16 cellular contexts compared by ENCODE assay signal in genomic region chr5:160655717-160656116, GRCh38.
DNase-seq lines count a peak whose midpoint lies in the region; ATAC-seq and TF ChIP-seq lines count a peak whose summit lies in the region.
"Had no signal": no experiment of that assay in that cellular context is flagged by ENCODE, and none has a peak within 500 bp of the region (broad histone marks: within the 10 kb centered on the region; RNA-seq: fewer than 3 reads in every experiment).

No MANE protein-coding gene starts in this region.

- no peaks in the 10 kb centered on the region for H3K9me3 ChIP-seq in Peyer's patch
- H3K9me3 ChIP-seq in PC-3 (ENCODE audit: low read length): no peaks in the 10 kb centered on the region
- no peaks in the 10 kb centered on the region for H3K9me3 ChIP-seq in heart left ventricle
- H3K9me3 ChIP-seq: A549, BE2C had no signal

- 86 to 92% (median 90%) methylated on average over 8 of the region's 8 CpGs for WGBS in heart left ventricle, 4 donors

- no peak for DNase-seq in natural killer cell treated with Interleukin-12 subunit alpha and Interleukin-12 subunit beta and Interleukin-15 and Interleukin-18, amount 100 ng/mL, for 72 hours (ENCODE audit: low spot score)
- DNase-seq in natural killer cell (no peak), Peyer's patch (peak in 2 of 3 donors; percentile 92 to 94), mucosa of gallbladder (ENCODE audit: low spot score) (peak; percentile 83), NCI-H187 (lab: John Stamatoyannopoulos, UW) (no peak), PC-3 (no peak), heart left ventricle (no peak)
- DNase-seq: BE2C; CD4-positive, alpha-beta memory T cell; DMS153; DMS79 treated with DMSO at 0.1 percent for 48 hours; GDM1; GOT3; H9 had no signal

- no peak for ATAC-seq in natural killer cell treated with Interleukin-12 subunit alpha and Interleukin-12 subunit beta and Interleukin-15 and Interleukin-18, amount 100 ng/mL, for 72 hours
- ATAC-seq in natural killer cell: no peak
- ATAC-seq in PC-3: no peak
- ATAC-seq in heart left ventricle: no peak
- ATAC-seq: A549 had no signal

- H3K27ac ChIP-seq in Peyer's patch (peak overlapping the region in 3 of 4 donors; percentile 40 to 61 (median 55)), PC-3 (ENCODE audit: low read length) (no peak overlapping the region), heart left ventricle (no peak overlapping the region)
- H3K27ac ChIP-seq: A549, C4-2B had no signal

- H3K4me2 ChIP-seq in PC-3 (ENCODE audit: low read length): no peak overlapping the region
- H3K4me2 ChIP-seq: A549 had no signal

- peaks cover 0 to 25% (median 0%) of the 10 kb centered on the region in 4 donors for H3K4me1 ChIP-seq in Peyer's patch
- H3K4me1 ChIP-seq in PC-3 (ENCODE audit: insufficient read depth, low read length): no peaks in the 10 kb centered on the region
- H3K4me1 ChIP-seq in heart left ventricle: no peaks in the 10 kb centered on the region
- H3K4me1 ChIP-seq: A549, BE2C had no signal

- peaks cover 0 to 15% of the 10 kb centered on the region in 2 donors for H3K27me3 Mint-ChIP-seq in natural killer cell treated with Interleukin-12 subunit alpha and Interleukin-12 subunit beta and Interleukin-15 and Interleukin-18, amount 100 ng/mL, for 72 hours
- peaks cover 0 to 2% of the 10 kb centered on the region in 2 donors for H3K27me3 Mint-ChIP-seq in natural killer cell (ENCODE audit: low read depth in 2 of 2)

- H3K27me3 ChIP-seq in Peyer's patch: no peaks in the 10 kb centered on the region
- 0 out of 2 replicates have a peak, but pooled peaks cover 3% of the 10 kb centered on the region for H3K27me3 ChIP-seq in PC-3 (ENCODE audit: low read length)
- peaks cover 0 to 6% (median 0%) of the 10 kb centered on the region in 9 donors for H3K27me3 ChIP-seq in heart left ventricle
- H3K27me3 ChIP-seq: BE2C had no signal

- peaks cover 22 to 28% of the 10 kb centered on the region in 2 donors for H3K4me1 Mint-ChIP-seq in natural killer cell treated with Interleukin-12 subunit alpha and Interleukin-12 subunit beta and Interleukin-15 and Interleukin-18, amount 100 ng/mL, for 72 hours (ENCODE audit: low read depth in 2 of 2)
- H3K4me1 Mint-ChIP-seq in natural killer cell: no peaks in the 10 kb centered on the region
- H3K4me1 Mint-ChIP-seq: CD4-positive, alpha-beta memory T cell had no signal

- intact Hi-C loops in natural killer cell (cut with micrococcal nuclease) (no loop called here), PC-3 (cut with micrococcal nuclease) (no loop called here), heart left ventricle (cut with DNase I) (no loop called here)

- CTCF ChIA-PET in PC-3 (lab: Charles Lee): no interaction called here

- H3K4me3 Mint-ChIP-seq in natural killer cell treated with Interleukin-12 subunit alpha and Interleukin-12 subunit beta and Interleukin-15 and Interleukin-18, amount 100 ng/mL, for 72 hours: no peak overlapping the region
- H3K4me3 Mint-ChIP-seq in natural killer cell: no peak overlapping the region
- H3K4me3 Mint-ChIP-seq: CD4-positive, alpha-beta memory T cell; H9 had no signal

- no peak overlapping the region for H2AFZ ChIP-seq in PC-3 (ENCODE audit: low read length)

- POLR2A ChIA-PET in PC-3 (lab: Charles Lee; ENCODE audit: unreplicated experiment): no interaction called here

- peaks cover 3% of the 10 kb centered on the region for H3K9me3 Mint-ChIP-seq in natural killer cell treated with Interleukin-12 subunit alpha and Interleukin-12 subunit beta and Interleukin-15 and Interleukin-18, amount 100 ng/mL, for 72 hours
- no peaks in the 10 kb centered on the region for H3K9me3 Mint-ChIP-seq in natural killer cell

- H3K9me2 ChIP-seq in PC-3 (replicated peaks; ENCODE audit: low read length): no peaks in the 10 kb centered on the region

- peak overlapping the region; percentile 80 to 84 for H3K27ac Mint-ChIP-seq in natural killer cell treated with Interleukin-12 subunit alpha and Interleukin-12 subunit beta and Interleukin-15 and Interleukin-18, amount 100 ng/mL, for 72 hours
- H3K27ac Mint-ChIP-seq in natural killer cell: no peak overlapping the region
- H3K27ac Mint-ChIP-seq: CD4-positive, alpha-beta memory T cell; H9 had no signal

- H3K9ac ChIP-seq in PC-3 (ENCODE audit: low read length): no peak overlapping the region

- H3K79me2 ChIP-seq in PC-3 (ENCODE audit: low read length): no peaks in the 10 kb centered on the region

- TF ChIP-seq POLR2A in Peyer's patch (IDR thresholded peaks at IDR 0.05): no peak
- no peak for TF ChIP-seq POLR2A in heart left ventricle (IDR thresholded peaks at IDR 0.05)

- H3F3A ChIP-seq in PC-3 (ENCODE audit: low read length, unreplicated experiment): no peaks in the 10 kb centered on the region

- TF ChIP-seq CTCF in natural killer cell (IDR thresholded peaks at IDR 0.05): no peak
- TF ChIP-seq CTCF in Peyer's patch (IDR thresholded peaks at IDR 0.05): no peak
- TF ChIP-seq CTCF in PC-3 (conservative IDR thresholded peaks at IDR 0.05; ENCODE audit: low read depth, low read length): no peak
- TF ChIP-seq CTCF in heart left ventricle (IDR thresholded peaks at IDR 0.05): no peak

- H4K20me1 ChIP-seq in PC-3 (ENCODE audit: low read length): no peaks in the 10 kb centered on the region

- no peak overlapping the region for H3K4me3 ChIP-seq in Peyer's patch
- no peak overlapping the region for H3K4me3 ChIP-seq in PC-3 (ENCODE audit: low read length)
- H3K4me3 ChIP-seq in heart left ventricle: no peak overlapping the region
- H3K4me3 ChIP-seq: A549 had no signal

- peaks cover 7% of the 10 kb centered on the region for H3K36me3 Mint-ChIP-seq in natural killer cell treated with Interleukin-12 subunit alpha and Interleukin-12 subunit beta and Interleukin-15 and Interleukin-18, amount 100 ng/mL, for 72 hours
- H3K36me3 Mint-ChIP-seq in natural killer cell: no peaks in the 10 kb centered on the region
- H3K36me3 Mint-ChIP-seq: CD4-positive, alpha-beta memory T cell had no signal

- H3K36me3 ChIP-seq in Peyer's patch (no peaks in the 10 kb centered on the region), PC-3 (ENCODE audit: low read depth, low read length) (no peaks in the 10 kb centered on the region), heart left ventricle (no peaks in the 10 kb centered on the region)
- H3K36me3 ChIP-seq: BE2C had no signal

- no TSS peak for BruUV-seq in PC-3 (replicated peaks; lab: Mats Ljungman, UMichigan)

Comparison
In these comparisons a context has a peak if more than half of its experiments do, and no peak if none do; other contexts are left out.
1. H3K27ac Mint-ChIP-seq: peak in natural killer cell treated with Interleukin-12 subunit alpha and Interleukin-12 subunit beta and Interleukin-15 and Interleukin-18, amount 100 ng/mL, for 72 hours (2 of 2); none in natural killer cell (0 of 2).
2. DNase-seq: peak in Peyer's patch (2 of 3) and mucosa of gallbladder (single experiment); none in natural killer cell treated with Interleukin-12 subunit alpha and Interleukin-12 subunit beta and Interleukin-15 and Interleukin-18, amount 100 ng/mL, for 72 hours (single experiment), natural killer cell (single experiment), NCI-H187 (0 of 2), PC-3 (single experiment) and heart left ventricle (0 of 5).
3. H3K27ac ChIP-seq: peak in Peyer's patch (3 of 4); none in PC-3 (single experiment) and heart left ventricle (0 of 12).